ENCODE assay signal across 2 cellular contexts in the genomic region with DNA sequence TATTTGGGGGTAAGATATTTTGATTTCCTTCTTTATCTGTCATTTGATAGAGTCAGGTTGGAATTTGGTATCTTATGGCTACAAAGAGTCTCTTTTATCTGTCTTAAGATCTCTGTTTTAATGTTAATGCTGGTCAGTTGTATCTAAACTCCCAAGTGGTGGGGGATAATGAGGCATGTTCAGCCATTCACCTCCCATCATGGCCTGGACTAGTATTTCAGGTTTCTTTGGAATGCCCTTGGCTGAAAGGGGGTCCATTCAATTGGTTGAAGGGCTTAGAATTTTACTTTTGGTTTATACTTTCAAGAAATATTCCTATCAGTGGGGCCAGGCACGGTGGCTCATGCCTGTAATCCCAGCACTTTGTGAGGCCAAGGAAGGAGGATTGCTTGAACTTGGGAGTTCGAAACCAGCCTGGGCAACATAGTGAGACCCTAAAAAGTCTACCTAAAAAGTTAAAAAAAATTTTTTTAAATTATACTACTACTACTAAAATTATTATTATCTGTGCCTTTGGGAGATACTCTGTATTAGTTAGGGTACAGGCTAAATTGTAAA.
TF ChIP-seq lines count a peak whose summit lies in the region.

No MANE protein-coding gene starts in this region.

TF ChIP-seq in WTC11, 78 proteins besides CTCF, POLR2A, EP300 and RAD21:
- TF ChIP-seq HMGXB4 (CRISPR knock-in tag; IDR thresholded peaks at IDR 0.05) (no peak), FOXJ3 (CRISPR knock-in tag; IDR thresholded peaks at IDR 0.05; ENCODE audit: borderline replicate concordance) (no peak), ZNF121 (CRISPR knock-in tag; IDR thresholded peaks at IDR 0.05) (peak; percentile 69)
- TF ChIP-seq, protein P1, sequence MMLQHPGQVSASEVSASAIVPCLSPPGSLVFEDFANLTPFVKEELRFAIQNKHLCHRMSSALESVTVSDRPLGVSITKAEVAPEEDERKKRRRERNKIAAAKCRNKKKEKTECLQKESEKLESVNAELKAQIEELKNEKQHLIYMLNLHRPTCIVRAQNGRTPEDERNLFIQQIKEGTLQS (CRISPR knock-in tag; conservative IDR thresholded peaks at IDR 0.05): no peak

TF ChIP-seq in H1, 55 proteins besides CTCF, POLR2A, EP300 and RAD21:
- TF ChIP-seq ASH2L (IDR thresholded peaks at IDR 0.05; ENCODE audit: low read length): no peak
- no peak for TF ChIP-seq CBX8 (IDR thresholded peaks at IDR 0.05; ENCODE audit: borderline replicate concordance, low read depth, low read length)
- peak; percentile 48; the same call in 1 of the 2 replicates for TF ChIP-seq SP1 (IDR thresholded peaks at IDR 0.05; ENCODE audit: low read depth, low read length)
- peak; percentile 16; the same call in 1 of the 2 replicates for TF ChIP-seq KDM1A (IDR thresholded peaks at IDR 0.05; ENCODE audit: borderline replicate concordance, low read length)
